ENCODE assay signal across 1 cellular context in the genomic region with DNA sequence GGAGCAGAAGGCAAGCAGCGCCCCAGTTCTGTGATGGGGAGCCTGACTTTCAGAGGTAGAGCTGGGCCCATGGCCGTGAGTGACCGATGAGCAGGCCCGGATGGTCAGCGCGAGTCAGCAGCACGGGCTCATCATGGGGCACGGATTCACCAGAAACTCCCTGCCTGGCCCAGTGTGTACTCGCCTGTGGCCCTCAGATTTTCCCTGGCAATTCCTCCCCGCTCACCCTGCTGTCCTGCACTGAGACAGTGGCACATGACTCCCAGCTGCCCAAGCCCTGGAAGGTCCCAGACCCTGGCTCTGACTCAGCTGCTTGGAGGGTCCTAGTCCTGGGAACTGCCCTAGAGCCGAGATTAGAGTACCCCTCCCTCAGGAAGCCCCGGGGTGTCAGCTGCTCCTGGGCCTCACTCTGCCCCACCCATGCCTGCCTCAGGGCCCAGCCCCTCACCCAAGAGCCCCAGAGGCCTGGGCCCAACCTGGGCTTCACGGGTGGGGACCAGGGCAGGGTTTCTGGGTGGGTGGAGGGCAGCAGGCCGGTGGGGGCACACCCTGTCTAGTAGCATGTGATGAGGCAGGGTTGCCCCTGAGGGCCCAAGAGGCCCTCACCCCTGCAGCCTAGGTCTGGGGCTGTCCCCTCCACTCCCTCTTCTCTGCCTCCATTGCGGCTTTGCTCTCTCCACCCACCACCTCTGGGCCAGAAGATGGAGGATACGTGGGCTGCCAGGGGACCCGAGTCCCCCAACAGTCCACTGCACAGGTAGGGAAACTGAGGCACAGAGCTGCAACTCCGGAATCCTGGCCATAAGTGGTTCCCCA.
TF ChIP-seq lines count a peak whose summit lies in the region.

No MANE protein-coding gene starts in this region.

TF ChIP-seq in HEK293, 187 proteins besides CTCF, POLR2A, EP300 and RAD21 (continued from another document):
- TF ChIP-seq, protein P1, sequence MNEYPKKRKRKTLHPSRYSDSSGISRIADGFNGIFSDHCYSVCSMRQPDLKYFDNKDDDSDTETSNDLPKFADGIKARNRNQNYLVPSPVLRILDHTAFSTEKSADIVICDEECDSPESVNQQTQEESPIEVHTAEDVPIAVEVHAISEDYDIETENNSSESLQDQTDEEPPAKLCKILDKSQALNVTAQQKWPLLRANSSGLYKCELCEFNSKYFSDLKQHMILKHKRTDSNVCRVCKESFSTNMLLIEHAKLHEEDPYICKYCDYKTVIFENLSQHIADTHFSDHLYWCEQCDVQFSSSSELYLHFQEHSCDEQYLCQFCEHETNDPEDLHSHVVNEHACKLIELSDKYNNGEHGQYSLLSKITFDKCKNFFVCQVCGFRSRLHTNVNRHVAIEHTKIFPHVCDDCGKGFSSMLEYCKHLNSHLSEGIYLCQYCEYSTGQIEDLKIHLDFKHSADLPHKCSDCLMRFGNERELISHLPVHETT (tag by site-specific recombination; IDR thresholded peaks at IDR 0.05), result no peak
- TF ChIP-seq ZBTB1 (tag by site-specific recombination; IDR thresholded peaks at IDR 0.05), result no peak
- TF ChIP-seq ZNF239 (tag by site-specific recombination; IDR thresholded peaks at IDR 0.05), result no peak
- TF ChIP-seq ZNF610 (tag by site-specific recombination; IDR thresholded peaks at IDR 0.05; ENCODE audit: borderline replicate concordance), result no peak
- TF ChIP-seq ZNF510 (tag by site-specific recombination; IDR thresholded peaks at IDR 0.05; ENCODE audit: insufficient replicate concordance), result no peak
- no peak for TF ChIP-seq SETDB1 (IDR thresholded peaks at IDR 0.05; ENCODE audit: insufficient read length, low read length)
- no peak for TF ChIP-seq ZNF585B (tag by site-specific recombination; IDR thresholded peaks at IDR 0.05)
- TF ChIP-seq ZBTB7A (tag by site-specific recombination; IDR thresholded peaks at IDR 0.05; ENCODE audit: low read depth), result no peak
- no peak for TF ChIP-seq ZNF155 (tag by site-specific recombination; IDR thresholded peaks at IDR 0.05)
- 0 out of 2 replicates have a peak, but pooled peaks have one; percentile 18 for TF ChIP-seq GLIS2 (tag by site-specific recombination; IDR thresholded peaks at IDR 0.05)
- TF ChIP-seq, protein P2, sequence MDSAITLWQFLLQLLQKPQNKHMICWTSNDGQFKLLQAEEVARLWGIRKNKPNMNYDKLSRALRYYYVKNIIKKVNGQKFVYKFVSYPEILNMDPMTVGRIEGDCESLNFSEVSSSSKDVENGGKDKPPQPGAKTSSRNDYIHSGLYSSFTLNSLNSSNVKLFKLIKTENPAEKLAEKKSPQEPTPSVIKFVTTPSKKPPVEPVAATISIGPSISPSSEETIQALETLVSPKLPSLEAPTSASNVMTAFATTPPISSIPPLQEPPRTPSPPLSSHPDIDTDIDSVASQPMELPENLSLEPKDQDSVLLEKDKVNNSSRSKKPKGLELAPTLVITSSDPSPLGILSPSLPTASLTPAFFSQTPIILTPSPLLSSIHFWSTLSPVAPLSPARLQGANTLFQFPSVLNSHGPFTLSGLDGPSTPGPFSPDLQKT (IDR thresholded peaks at IDR 0.05; ENCODE audit: borderline replicate concordance, low read depth, low read length), result no peak
- TF ChIP-seq KLF1 (tag by site-specific recombination; IDR thresholded peaks at IDR 0.05), result peak; percentile 96
- TF ChIP-seq, protein P3, sequence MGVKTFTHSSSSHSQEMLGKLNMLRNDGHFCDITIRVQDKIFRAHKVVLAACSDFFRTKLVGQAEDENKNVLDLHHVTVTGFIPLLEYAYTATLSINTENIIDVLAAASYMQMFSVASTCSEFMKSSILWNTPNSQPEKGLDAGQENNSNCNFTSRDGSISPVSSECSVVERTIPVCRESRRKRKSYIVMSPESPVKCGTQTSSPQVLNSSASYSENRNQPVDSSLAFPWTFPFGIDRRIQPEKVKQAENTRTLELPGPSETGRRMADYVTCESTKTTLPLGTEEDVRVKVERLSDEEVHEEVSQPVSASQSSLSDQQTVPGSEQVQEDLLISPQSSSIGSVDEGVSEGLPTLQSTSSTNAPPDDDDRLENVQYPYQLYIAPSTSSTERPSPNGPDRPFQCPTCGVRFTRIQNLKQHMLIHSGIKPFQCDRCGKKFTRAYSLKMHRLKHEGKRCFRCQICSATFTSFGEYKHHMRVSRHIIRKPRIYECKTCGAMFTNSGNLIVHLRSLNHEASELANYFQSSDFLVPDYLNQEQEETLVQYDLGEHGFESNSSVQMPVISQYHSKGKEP (tag by site-specific recombination; IDR thresholded peaks at IDR 0.05), result no peak
- peak; percentile 24; the same call in 1 of the 2 replicates for TF ChIP-seq ZNF341 (tag by site-specific recombination; IDR thresholded peaks at IDR 0.05; ENCODE audit: low read depth)
- TF ChIP-seq ZNF394 (tag by site-specific recombination; IDR thresholded peaks at IDR 0.05; ENCODE audit: borderline replicate concordance), result no peak
- TF ChIP-seq ZNF2 (tag by site-specific recombination; IDR thresholded peaks at IDR 0.05), result no peak
- TF ChIP-seq, protein P4, sequence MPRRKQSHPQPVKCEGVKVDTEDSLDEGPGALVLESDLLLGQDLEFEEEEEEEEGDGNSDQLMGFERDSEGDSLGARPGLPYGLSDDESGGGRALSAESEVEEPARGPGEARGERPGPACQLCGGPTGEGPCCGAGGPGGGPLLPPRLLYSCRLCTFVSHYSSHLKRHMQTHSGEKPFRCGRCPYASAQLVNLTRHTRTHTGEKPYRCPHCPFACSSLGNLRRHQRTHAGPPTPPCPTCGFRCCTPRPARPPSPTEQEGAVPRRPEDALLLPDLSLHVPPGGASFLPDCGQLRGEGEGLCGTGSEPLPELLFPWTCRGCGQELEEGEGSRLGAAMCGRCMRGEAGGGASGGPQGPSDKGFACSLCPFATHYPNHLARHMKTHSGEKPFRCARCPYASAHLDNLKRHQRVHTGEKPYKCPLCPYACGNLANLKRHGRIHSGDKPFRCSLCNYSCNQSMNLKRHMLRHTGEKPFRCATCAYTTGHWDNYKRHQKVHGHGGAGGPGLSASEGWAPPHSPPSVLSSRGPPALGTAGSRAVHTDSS (tag by site-specific recombination; IDR thresholded peaks at IDR 0.05), result no peak
TF ChIP-seq in HEK293: peak in this region for 4.
